Comparison of ENCODE assay signal across 10 cellular contexts in the genomic region with DNA sequence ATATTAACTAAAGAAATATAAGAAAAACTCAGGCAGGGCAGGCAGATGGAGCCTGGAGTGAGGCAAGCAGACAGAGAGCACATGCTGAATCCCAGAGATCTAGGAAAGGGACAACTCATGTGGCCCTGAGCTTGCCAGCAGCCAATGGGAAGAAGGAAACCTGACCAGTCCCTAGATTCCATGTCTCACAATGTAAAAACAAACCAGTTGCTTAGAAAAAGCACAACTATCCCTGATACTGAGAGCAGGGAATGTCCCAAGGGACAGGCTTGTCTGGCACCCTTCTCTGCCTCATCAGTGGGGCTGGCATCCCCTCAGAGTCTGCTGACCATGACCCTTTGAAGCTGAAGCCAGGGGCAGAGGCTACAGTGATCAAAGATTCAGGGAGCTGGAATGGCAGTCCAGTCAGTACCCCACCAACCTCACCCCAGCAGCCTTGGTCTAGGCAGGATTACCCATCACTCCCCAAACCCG. TPM values are rescaled to one million over a fixed set of nuclear protein-coding genes. Genes with fewer than 3 reads are reported as not detected.
DNase-seq lines count a peak whose midpoint lies in the region; ATAC-seq and TF ChIP-seq lines count a peak whose summit lies in the region.
"Had no signal": no experiment of that assay in that cellular context is flagged by ENCODE, and none has a peak within 500 bp of the region (broad histone marks: within the 10 kb centered on the region; RNA-seq: fewer than 3 reads in every experiment).

No MANE protein-coding gene starts in this region.

- H3K4me3 ChIP-seq in GM12865 (ENCODE audit: low read depth, low read length), result 0 out of 2 replicates have a peak overlapping the region, but pooled peaks have one; percentile 7
- H3K4me3 ChIP-seq in iPS-15b (ENCODE audit: low read depth, low read length), result no peak overlapping the region
- H3K4me3 ChIP-seq in spleen, result no peak overlapping the region

- peak overlapping the region; percentile 13 to 80 (median 74) for H3K27ac ChIP-seq in spleen
- no peak overlapping the region for H3K27ac ChIP-seq in substantia nigra (ENCODE audit: low read depth, low read length, poor library complexity, severe bottlenecking)

- intact Hi-C loops in spleen (cut with DNase I; ENCODE audit: low total_unique reads) (no loop called here), Calu3 (cut with micrococcal nuclease; ENCODE audit: unreplicated experiment) (no loop called here)

- TF ChIP-seq POLR2A in spleen (IDR thresholded peaks at IDR 0.05), result no peak

- H3K9ac ChIP-seq in iPS-15b (ENCODE audit: low read depth, low read length), result peak overlapping the region; percentile 70

- CTCF ChIA-PET in Calu3 (lab: Charles Lee), result no interaction called here

- H3K9me3 ChIP-seq in iPS-15b (ENCODE audit: control insufficient read depth, insufficient read depth, low read length) (no peaks in the 10 kb centered on the region), spleen (no peaks in the 10 kb centered on the region)

- ATAC-seq in activated T-helper 17 cell treated with anti-CD3 and anti-CD28 coated beads, Interleukin-2, amount 50 U/mL, for 72 hours (replicated peaks), result no peak
- ATAC-seq in GM19397 (IDR thresholded peaks at IDR 0.05; ENCODE audit: unreplicated experiment), result no peak

- H3K4me1 ChIP-seq in iPS-15b (ENCODE audit: control insufficient read depth, insufficient read depth, low read length), result peaks cover 9% of the 10 kb centered on the region
- peaks cover 23 to 100% (median 70%) of the 10 kb centered on the region in 6 donors for H3K4me1 ChIP-seq in spleen

- WGBS in spleen, 5 donors, result 18 to 38% (median 24%) methylated on average over 1 of the region's 1 CpG; no CpG with 5 or more reads in 1 of the 5 donors

- DNase-seq in GM12865 (ENCODE audit: low read depth), result no peak
- DNase-seq in spleen, result no peak
- DNase-seq in DMS153 treated with DMSO at 0.1 percent for 48 hours (lab: John Stamatoyannopoulos, UW; ENCODE audit: unreplicated experiment), result no peak
- no peak for DNase-seq in substantia nigra (lab: John Stamatoyannopoulos, UW)
- no peak for DNase-seq in Calu3
- DNase-seq: cerebellar nuclear complex, NCI-H2171 had no signal

- H3K27me3 ChIP-seq in iPS-15b (ENCODE audit: control insufficient read depth, insufficient read depth, low read length) (no peaks in the 10 kb centered on the region), spleen (replicated peaks in 1 of 7) (no peaks in the 10 kb centered on the region)

- H3K36me3 Mint-ChIP-seq in activated T-helper 17 cell treated with anti-CD3 and anti-CD28 coated beads, Interleukin-2, amount 50 U/mL, for 72 hours (ENCODE audit: low read depth), result no peaks in the 10 kb centered on the region
- peaks cover 44% of the 10 kb centered on the region for H3K36me3 Mint-ChIP-seq in Calu3 (ENCODE audit: insufficient read depth, unreplicated experiment)

- peaks cover 8% of the 10 kb centered on the region for H3K4me1 Mint-ChIP-seq in activated T-helper 17 cell treated with anti-CD3 and anti-CD28 coated beads, Interleukin-2, amount 50 U/mL, for 72 hours
- peaks cover 40% of the 10 kb centered on the region for H3K4me1 Mint-ChIP-seq in Calu3 (ENCODE audit: low read depth, unreplicated experiment)

- H3K27me3 Mint-ChIP-seq in activated T-helper 17 cell treated with anti-CD3 and anti-CD28 coated beads, Interleukin-2, amount 50 U/mL, for 72 hours, result no peaks in the 10 kb centered on the region
- H3K27me3 Mint-ChIP-seq in Calu3 (ENCODE audit: unreplicated experiment), result no peaks in the 10 kb centered on the region

- no peaks in the 10 kb centered on the region for H3K9me3 Mint-ChIP-seq in activated T-helper 17 cell treated with anti-CD3 and anti-CD28 coated beads, Interleukin-2, amount 50 U/mL, for 72 hours
- H3K9me3 Mint-ChIP-seq in Calu3 (ENCODE audit: low read depth, unreplicated experiment), result no peaks in the 10 kb centered on the region

- peak overlapping the region; percentile 78 for H3K27ac Mint-ChIP-seq in activated T-helper 17 cell treated with anti-CD3 and anti-CD28 coated beads, Interleukin-2, amount 50 U/mL, for 72 hours
- H3K27ac Mint-ChIP-seq in Calu3 (ENCODE audit: unreplicated experiment), result no peak overlapping the region

- H3K4me3 Mint-ChIP-seq in activated T-helper 17 cell treated with anti-CD3 and anti-CD28 coated beads, Interleukin-2, amount 50 U/mL, for 72 hours, result peak overlapping the region; percentile 47
- no peak overlapping the region for H3K4me3 Mint-ChIP-seq in Calu3 (ENCODE audit: low read depth, unreplicated experiment)

- TF ChIP-seq CTCF in GM12865 (IDR thresholded peaks at IDR 0.05; ENCODE audit: insufficient read depth, low read depth, low read length, missing control alignments) (no peak), spleen (IDR thresholded peaks at IDR 0.05 in 8 of 11, conservative IDR thresholded peaks at IDR 0.05 in 3 of 11) (no peak), Calu3 (IDR thresholded peaks at IDR 0.05; ENCODE audit: unreplicated experiment) (no peak)

- H3K36me3 ChIP-seq in iPS-15b (ENCODE audit: control insufficient read depth, insufficient read depth, low read length) (no peaks in the 10 kb centered on the region), spleen (no peaks in the 10 kb centered on the region)

- no TSS peak for BruUV-seq in Calu3 (replicated peaks; lab: Mats Ljungman, UMichigan)

RNA-seq across cellular contexts. Expression of gene HSPG2, which starts 27.8 kb away (rescaled TPM):
- 10 to 100 TPM in 1 of 2 donors, 1 to 10 TPM in 1; 1.8 to 33.3 TPM for total RNA-seq in activated T-helper 17 cell treated with anti-CD3 and anti-CD28 coated beads, Interleukin-2, amount 50 U/mL, for 72 hours
- total RNA-seq in spleen, result 100 to 1,000 TPM in 6 of 7 donors, 10 to 100 TPM in 1; 69.7 to 395 (median 178) TPM
- polyA plus RNA-seq in spleen, result 10 to 100 TPM; 14.4 to 63.5 (median 15.0) TPM
- total RNA-seq in Calu3 (2022), result 397 and 398 TPM in 2 replicates
